In genomic region chr15:68426149-68426548, GRCh38 we compare ENCODE assay signal across 25 cellular contexts. TPM values are rescaled to one million over a fixed set of nuclear protein-coding genes. Genes with fewer than 3 reads are reported as not detected.
"Had no signal": no experiment of that assay in that cellular context is flagged by ENCODE, and none has a peak within 500 bp of the region (broad histone marks: within the 10 kb centered on the region; RNA-seq: fewer than 3 reads in every experiment).

No MANE protein-coding gene starts in this region.

- H3K27ac ChIP-seq: adrenal gland, left lung, neural progenitor cell, prostate gland, right atrium auricular region, thyroid gland, upper lobe of right lung had no signal

- DNase-seq: activated CD4-positive, alpha-beta T cell treated with anti-CD3 and anti-CD28 coated beads for 4 hours; activated CD4-positive, alpha-beta T cell treated with anti-CD3 and anti-CD28 coated beads, Interleukin-2, amount 50 U/mL, for 48 hours; activated CD4-positive, CD25-positive, alpha-beta regulatory T cell; activated CD8-positive, alpha-beta memory T cell treated with anti-CD3 and anti-CD28 coated beads, Interleukin-2, amount 50 U/mL, for 48 hours; activated naive CD4-positive, alpha-beta T cell; activated T-cell treated with anti-CD3 and anti-CD28 coated beads, Interleukin-2, amount 50 U/mL, for 4 hours; adrenal gland; endodermal cell; immature natural killer cell; kidney glomerular epithelial cell; left lung; naive thymus-derived CD8-positive, alpha-beta T cell; stimulated activated CD4-positive, alpha-beta T cell treated with anti-CD3 and anti-CD28 coated beads, Interleukin-4, amount 100 ng/mL, for 24 hours; stimulated activated naive CD4-positive, alpha-beta T cell treated with Interleukin-2 at 50 U/mL for 16 hours; T1000; thyroid gland; upper lobe of right lung had no signal

- ATAC-seq: activated T-cell treated with anti-CD3 and anti-CD28 coated beads, Interleukin-2, amount 50 U/mL, for 4 hours; left lung; naive thymus-derived CD8-positive, alpha-beta T cell; upper lobe of right lung had no signal

- H3K27me3 ChIP-seq: right atrium auricular region, thyroid gland had no signal

- H3K27ac Mint-ChIP-seq: activated naive CD8-positive, alpha-beta T cell; activated T-helper 2 cell treated with anti-CD3 and anti-CD28 coated beads, Interferon-gamma antibody, Interleukin-2, Interleukin-4, amounts not matched to agents 10 μg/mL and 5 μg/mL and 100 μg/mL, durations not matched to agents 14 hours and 24 hours and 36 hours; endodermal cell; immature natural killer cell; naive thymus-derived CD8-positive, alpha-beta T cell; neural progenitor cell; T-helper 1 cell treated with Interleukin-12 subunit alpha and Interleukin-12 subunit beta and Interleukin-4 antibody, amounts not matched to agents 30 μg/mL and 1 μg/mL, for 36 hours had no signal

- H3K4me1 Mint-ChIP-seq: immature natural killer cell; naive thymus-derived CD8-positive, alpha-beta T cell had no signal

- H3K9ac ChIP-seq: neural progenitor cell had no signal

- H3K9me3 Mint-ChIP-seq: activated T-cell treated with anti-CD3 and anti-CD28 coated beads, Interleukin-2, amount 50 U/mL, for 4 hours; activated T-helper 2 cell treated with anti-CD3 and anti-CD28 coated beads, Interferon-gamma antibody, Interleukin-2, Interleukin-4, amounts not matched to agents 10 μg/mL and 5 μg/mL and 100 μg/mL, durations not matched to agents 14 hours and 24 hours and 36 hours; endodermal cell; immature natural killer cell; naive thymus-derived CD8-positive, alpha-beta T cell; T-helper 1 cell treated with Interleukin-12 subunit alpha and Interleukin-12 subunit beta and Interleukin-4 antibody, amounts not matched to agents 30 μg/mL and 1 μg/mL, for 36 hours had no signal

- H3K9me3 ChIP-seq: adrenal gland, left lung, prostate gland, right atrium auricular region, thyroid gland, upper lobe of right lung had no signal

- H3K4me3 ChIP-seq: adrenal gland, coronary artery, left lung, lung, neural progenitor cell, prostate gland, right atrium auricular region, thyroid gland, upper lobe of right lung had no signal

- H3K36me3 Mint-ChIP-seq: activated naive CD8-positive, alpha-beta T cell; immature natural killer cell; naive thymus-derived CD8-positive, alpha-beta T cell; neural progenitor cell had no signal

- H3K4me2 ChIP-seq: neural progenitor cell had no signal

- H3K36me3 ChIP-seq: adrenal gland, left lung, neural progenitor cell, prostate gland, right atrium auricular region, thyroid gland, upper lobe of right lung had no signal

- H3K4me3 Mint-ChIP-seq: activated naive CD8-positive, alpha-beta T cell; activated T-cell treated with anti-CD3 and anti-CD28 coated beads, Interleukin-2, amount 50 U/mL, for 4 hours; endodermal cell; immature natural killer cell; naive thymus-derived CD8-positive, alpha-beta T cell; neural progenitor cell; T-helper 1 cell treated with Interleukin-12 subunit alpha and Interleukin-12 subunit beta and Interleukin-4 antibody, amounts not matched to agents 30 μg/mL and 1 μg/mL, for 36 hours had no signal

- H3K4me1 ChIP-seq: adrenal gland, prostate gland, upper lobe of right lung had no signal

- H2AFZ ChIP-seq: neural progenitor cell had no signal

RNA-seq across cellular contexts. Expression of gene ITGA11, which starts 5.8 kb away (rescaled TPM):
- polyA plus RNA-seq: immature natural killer cell had no signal
